ENCODE assay signal across 7 cellular contexts in genomic region chr13:40978109-40978508, GRCh38. TPM values are rescaled to one million over a fixed set of nuclear protein-coding genes. Genes with fewer than 3 reads are reported as not detected.
DNase-seq lines count a peak whose midpoint lies in the region; ATAC-seq and TF ChIP-seq lines count a peak whose summit lies in the region.
"Not testable (repeated sequence)": the region's sequence is repeated elsewhere in the genome, so short reads cannot be mapped to it uniquely, and the experiment has no call there.

No MANE protein-coding gene starts in this region.

- H3K27me3 Mint-ChIP-seq in activated T-helper 2 cell treated with anti-CD3 and anti-CD28 coated beads, Interferon-gamma antibody, Interleukin-2, Interleukin-4, amounts not matched to agents 10 μg/mL and 5 μg/mL and 100 μg/mL, durations not matched to agents 14 hours and 24 hours and 36 hours (ENCODE audit: low read depth); activated naive CD8-positive, alpha-beta T cell treated with anti-CD3 and anti-CD28 coated beads, Interleukin-2, amount 50 U/mL, for 24 hours; memory B cell; stimulated activated memory B cell treated with anti-CD40 and anti-IgM and Interleukin-4, amounts not matched to agents 10 μg/mL and 1 μg/mL and 100 μg/mL, for 72 hours: not testable (repeated sequence)

- not testable (repeated sequence) for H2AFZ ChIP-seq in OCI-LY7 (ENCODE audit: low read length)

- H3K27ac ChIP-seq in OCI-LY7 (ENCODE audit: low read depth, low read length, poor library complexity, severe bottlenecking), result peak overlapping the region; percentile 64

- not testable (repeated sequence) for H3K9me3 ChIP-seq in OCI-LY7 (ENCODE audit: low read length)

- peaks cover 51% of the 10 kb centered on the region for H3K4me1 ChIP-seq in OCI-LY7 (ENCODE audit: insufficient read depth, low read length, poor library complexity, severe bottlenecking)

- POLR2A ChIA-PET in OCI-LY7 (lab: Charles Lee), result interaction anchor here (0.6 to 5.6 kb wide), 12 partner anchors 10 to 482 kb away, joined by 3 to 86 read pairs (median 8); partner anchors contain the start of genes ELF1 and WBP4

- not testable (repeated sequence) for BruUV-seq in OCI-LY7 (replicated peaks; lab: Mats Ljungman, UMichigan)

- peaks cover 50% of the 10 kb centered on the region for H3K36me3 Mint-ChIP-seq in activated T-helper 2 cell treated with anti-CD3 and anti-CD28 coated beads, Interferon-gamma antibody, Interleukin-2, Interleukin-4, amounts not matched to agents 10 μg/mL and 5 μg/mL and 100 μg/mL, durations not matched to agents 14 hours and 24 hours and 36 hours (ENCODE audit: low read depth)
- H3K36me3 Mint-ChIP-seq in activated naive CD8-positive, alpha-beta T cell treated with anti-CD3 and anti-CD28 coated beads, Interleukin-2, amount 50 U/mL, for 24 hours (ENCODE audit: low read depth), result peaks cover 25% of the 10 kb centered on the region
- peaks cover 24% of the 10 kb centered on the region for H3K36me3 Mint-ChIP-seq in memory B cell
- H3K36me3 Mint-ChIP-seq in stimulated activated memory B cell treated with anti-CD40 and anti-IgM and Interleukin-4, amounts not matched to agents 10 μg/mL and 1 μg/mL and 100 μg/mL, for 72 hours, result peaks cover 42% of the 10 kb centered on the region

- peak overlapping the region; percentile 94 for H3K4me2 ChIP-seq in OCI-LY7 (ENCODE audit: low read length)

- H3K79me2 ChIP-seq in OCI-LY7 (ENCODE audit: insufficient read depth, low read depth, low read length), result peaks cover 100% of the 10 kb centered on the region

- H3K4me3 Mint-ChIP-seq in activated T-helper 2 cell treated with anti-CD3 and anti-CD28 coated beads, Interferon-gamma antibody, Interleukin-2, Interleukin-4, amounts not matched to agents 10 μg/mL and 5 μg/mL and 100 μg/mL, durations not matched to agents 14 hours and 24 hours and 36 hours (ENCODE audit: low read depth), result peak overlapping the region; percentile 84
- H3K4me3 Mint-ChIP-seq in activated naive CD8-positive, alpha-beta T cell treated with anti-CD3 and anti-CD28 coated beads, Interleukin-2, amount 50 U/mL, for 24 hours, result peak overlapping the region; percentile 91
- peak overlapping the region; percentile 71 for H3K4me3 Mint-ChIP-seq in memory B cell
- H3K4me3 Mint-ChIP-seq in stimulated activated memory B cell treated with anti-CD40 and anti-IgM and Interleukin-4, amounts not matched to agents 10 μg/mL and 1 μg/mL and 100 μg/mL, for 72 hours, result peak overlapping the region; percentile 65

- H4K20me1 ChIP-seq in OCI-LY7 (ENCODE audit: insufficient read depth, low read length), result peaks cover 78% of the 10 kb centered on the region

- DNase-seq in GM06990 (ENCODE audit: extremely low read depth, insufficient read length); OCI-LY7 (ENCODE audit: low spot score); activated T-helper 2 cell treated with anti-CD3 and anti-CD28 coated beads, Interferon-gamma antibody, Interleukin-2, Interleukin-4, amounts not matched to agents 10 μg/mL and 5 μg/mL and 100 μg/mL, durations not matched to agents 14 hours and 24 hours and 36 hours (ENCODE audit: low spot score); activated naive CD8-positive, alpha-beta T cell treated with anti-CD3 and anti-CD28 coated beads, Interleukin-2, amount 50 U/mL, for 24 hours; memory B cell (ENCODE audit: low spot score in 2 of 2): not testable (repeated sequence)
- peak; percentile 26 to 39 for DNase-seq in activated CD4-positive, alpha-beta T cell treated with anti-CD3 and anti-CD28 coated beads, Interleukin-2, amount 50 U/mL, for 48 hours

- H3K9me3 Mint-ChIP-seq in activated T-helper 2 cell treated with anti-CD3 and anti-CD28 coated beads, Interferon-gamma antibody, Interleukin-2, Interleukin-4, amounts not matched to agents 10 μg/mL and 5 μg/mL and 100 μg/mL, durations not matched to agents 14 hours and 24 hours and 36 hours; activated naive CD8-positive, alpha-beta T cell treated with anti-CD3 and anti-CD28 coated beads, Interleukin-2, amount 50 U/mL, for 24 hours; memory B cell; stimulated activated memory B cell treated with anti-CD40 and anti-IgM and Interleukin-4, amounts not matched to agents 10 μg/mL and 1 μg/mL and 100 μg/mL, for 72 hours: not testable (repeated sequence)

- intact Hi-C loops in OCI-LY7 (cut with micrococcal nuclease; ENCODE audit: unreplicated experiment), result loop anchor here (10.0 kb wide), 1 partner anchor 337 kb away; the partner anchor contains the start of gene NAA16
- intact Hi-C loops in activated T-helper 2 cell treated with anti-CD3 and anti-CD28 coated beads, Interferon-gamma antibody, Interleukin-2, Interleukin-4, amounts not matched to agents 10 μg/mL and 5 μg/mL and 100 μg/mL, durations not matched to agents 14 hours and 24 hours and 36 hours (cut with micrococcal nuclease), result not testable (repeated sequence)

- H3K4me3 ChIP-seq in GM06990 (replicated peaks; ENCODE audit: low read depth, low read length), result peak overlapping the region; percentile 73
- peak overlapping the region; percentile 85 for H3K4me3 ChIP-seq in OCI-LY7 (ENCODE audit: low read depth, low read length, poor library complexity, severe bottlenecking)

- peak overlapping the region; percentile 90 for H3K27ac Mint-ChIP-seq in activated T-helper 2 cell treated with anti-CD3 and anti-CD28 coated beads, Interferon-gamma antibody, Interleukin-2, Interleukin-4, amounts not matched to agents 10 μg/mL and 5 μg/mL and 100 μg/mL, durations not matched to agents 14 hours and 24 hours and 36 hours
- peak overlapping the region; percentile 93 for H3K27ac Mint-ChIP-seq in activated naive CD8-positive, alpha-beta T cell treated with anti-CD3 and anti-CD28 coated beads, Interleukin-2, amount 50 U/mL, for 24 hours
- peak overlapping the region; percentile 86 for H3K27ac Mint-ChIP-seq in memory B cell
- peak overlapping the region; percentile 80 for H3K27ac Mint-ChIP-seq in stimulated activated memory B cell treated with anti-CD40 and anti-IgM and Interleukin-4, amounts not matched to agents 10 μg/mL and 1 μg/mL and 100 μg/mL, for 72 hours

- not testable (repeated sequence) for TF ChIP-seq CTCF in GM06990 (IDR thresholded peaks at IDR 0.05; ENCODE audit: insufficient read depth, low read length, poor library complexity, severe bottlenecking); OCI-LY7 (conservative IDR thresholded peaks at IDR 0.05; ENCODE audit: low read length)

- peaks cover 76% of the 10 kb centered on the region for H3K4me1 Mint-ChIP-seq in activated T-helper 2 cell treated with anti-CD3 and anti-CD28 coated beads, Interferon-gamma antibody, Interleukin-2, Interleukin-4, amounts not matched to agents 10 μg/mL and 5 μg/mL and 100 μg/mL, durations not matched to agents 14 hours and 24 hours and 36 hours (ENCODE audit: low read depth)
- H3K4me1 Mint-ChIP-seq in activated naive CD8-positive, alpha-beta T cell treated with anti-CD3 and anti-CD28 coated beads, Interleukin-2, amount 50 U/mL, for 24 hours, result peaks cover 83% of the 10 kb centered on the region
- peaks cover 59% of the 10 kb centered on the region for H3K4me1 Mint-ChIP-seq in memory B cell
- peaks cover 85% of the 10 kb centered on the region for H3K4me1 Mint-ChIP-seq in stimulated activated memory B cell treated with anti-CD40 and anti-IgM and Interleukin-4, amounts not matched to agents 10 μg/mL and 1 μg/mL and 100 μg/mL, for 72 hours

- not testable (repeated sequence) for H3K9me2 ChIP-seq in OCI-LY7 (ENCODE audit: insufficient read depth, low read length)

- not testable (repeated sequence) for ATAC-seq in activated naive CD8-positive, alpha-beta T cell treated with anti-CD3 and anti-CD28 coated beads, Interleukin-2, amount 50 U/mL, for 24 hours; memory B cell (ENCODE audit: low read depth); stimulated activated memory B cell treated with anti-CD40 and anti-IgM and Interleukin-4, amounts not matched to agents 10 μg/mL and 1 μg/mL and 100 μg/mL, for 72 hours

- H3K36me3 ChIP-seq in GM06990 (ENCODE audit: control insufficient read depth, insufficient read depth, low read length), result not testable (repeated sequence)
- H3K36me3 ChIP-seq in OCI-LY7 (ENCODE audit: insufficient read depth, low read length), result peaks cover 91% of the 10 kb centered on the region

- not testable (repeated sequence) for H3K27me3 ChIP-seq in GM06990 (replicated peaks; ENCODE audit: control insufficient read depth, insufficient read depth, low read length)

- CTCF ChIA-PET in OCI-LY7 (lab: Charles Lee; ENCODE audit: unreplicated experiment), result not testable (repeated sequence)

RNA-seq across cellular contexts. Expression of gene ELF1, which starts 41.0 kb away (rescaled TPM):
- total RNA-seq in OCI-LY7 (2014; rRNA removed; shearing (Covaris generic)), result 106 and 111 TPM in 2 replicates
- 248 and 276 TPM in 2 replicates for total RNA-seq in OCI-LY7 (2022)
- total RNA-seq in activated T-helper 2 cell treated with anti-CD3 and anti-CD28 coated beads, Interferon-gamma antibody, Interleukin-2, Interleukin-4, amounts not matched to agents 10 μg/mL and 5 μg/mL and 100 μg/mL, durations not matched to agents 14 hours and 24 hours and 36 hours, result 65.3 and 68.1 TPM in 2 replicates
